Comparison of ENCODE assay signal across 25 cellular contexts in genomic region chr19:1003283-1003682, GRCh38. TPM values are rescaled to one million over a fixed set of nuclear protein-coding genes. Genes with fewer than 3 reads are reported as not detected.
"Had no signal": no experiment of that assay in that cellular context is flagged by ENCODE, and none has a peak within 500 bp of the region (broad histone marks: within the 10 kb centered on the region; RNA-seq: fewer than 3 reads in every experiment).

No MANE protein-coding gene starts in this region.

- FAIRE-seq: RCC 7860 had no signal

- H3K27ac ChIP-seq: KMS-11, SJSA1, SK-N-MC had no signal

- H3K4me2 ChIP-seq: KMS-11 had no signal

- H3K36me3 ChIP-seq: SJSA1 had no signal

- H3K9ac ChIP-seq: KMS-11 had no signal

- DNase-seq: IMR-90, Kasumi-1, MM.1S, NCI-H1092 treated with DMSO at 0.1 percent for 48 hours, NCI-H1417, NCI-H1436 treated with DMSO at 0.1 percent for 48 hours, NCI-H1694, NCI-H187 treated with DMSO at 0.1 percent for 48 hours, NCI-H2029 treated with DMSO at 0.1 percent for 48 hours, NCI-H2171, NCI-H226, NCI-H446, NCI-H510A, NCI-H524 treated with DMSO at 0.1 percent for 48 hours, NCI-H69, NCI-H774, Right ventricle myocardium superior, RPMI8226, SIG-M5 had no signal

- H3K4me3 ChIP-seq: SJSA1, SK-N-MC had no signal

- H3K9me3 ChIP-seq: SJSA1 had no signal

RNA-seq across cellular contexts. Expression of gene GRIN3B, which starts 3.1 kb away (rescaled TPM):
- total RNA-seq: HT-29, M059J, Right ventricle myocardium superior, SJSA1 had no signal

RNA-seq across cellular contexts. Expression of gene RNU6-2, which starts 18.0 kb away (rescaled TPM):
- total RNA-seq: HT-29, IMR-90, M059J, Right ventricle myocardium superior, SJSA1 had no signal
- polyA plus RNA-seq: IMR-90 had no signal
